1 cellular context compared by ENCODE assay signal in the genomic region with DNA sequence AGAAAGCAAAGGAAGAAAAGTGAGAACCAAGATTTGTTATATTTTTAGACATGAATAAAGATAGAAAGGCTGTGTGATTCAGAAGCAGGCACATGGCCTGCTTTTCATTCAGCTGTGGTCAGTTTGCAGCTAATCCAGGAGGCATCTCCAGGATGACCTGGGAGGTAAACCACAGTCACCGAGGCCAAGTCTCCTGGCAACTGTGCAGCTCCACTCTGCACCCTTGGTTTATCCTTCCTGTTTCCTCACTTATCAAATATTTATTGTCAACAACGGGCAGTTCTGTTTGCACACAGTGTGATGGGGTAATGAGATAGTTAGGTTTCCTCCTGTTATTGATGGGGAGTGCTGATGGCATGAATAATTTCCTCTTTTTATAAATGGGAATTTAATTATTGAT.
TF ChIP-seq lines count a peak whose summit lies in the region.

No MANE protein-coding gene starts in this region.

TF ChIP-seq in SK-N-SH, 30 proteins besides CTCF, POLR2A, EP300 and RAD21 (continued from another document):
- TF ChIP-seq MXI1 (IDR thresholded peaks at IDR 0.05; ENCODE audit: low read depth, low read length) (no peak), SIN3A (IDR thresholded peaks at IDR 0.05; ENCODE audit: borderline replicate concordance, low read depth, low read length) (no peak), MEF2A (IDR thresholded peaks at IDR 0.05; ENCODE audit: borderline replicate concordance, low read depth) (peak; percentile 93), FOXJ3 (CRISPR knock-in tag; IDR thresholded peaks at IDR 0.05) (no peak), SMC3 (IDR thresholded peaks at IDR 0.05; ENCODE audit: low read depth, low read length) (no peak), NRF1 (IDR thresholded peaks at IDR 0.05; ENCODE audit: low read depth, low read length) (no peak), TAF1 (IDR thresholded peaks at IDR 0.05; ENCODE audit: borderline replicate concordance, low read depth, low read length) (no peak), NFIC (IDR thresholded peaks at IDR 0.05; ENCODE audit: borderline replicate concordance) (peak; percentile 95), POLR2AphosphoS5 (IDR thresholded peaks at IDR 0.05; ENCODE audit: low read depth, low read length) (peak; percentile 47; the same call in 1 of the 2 replicates)
- TF ChIP-seq, protein P1, sequence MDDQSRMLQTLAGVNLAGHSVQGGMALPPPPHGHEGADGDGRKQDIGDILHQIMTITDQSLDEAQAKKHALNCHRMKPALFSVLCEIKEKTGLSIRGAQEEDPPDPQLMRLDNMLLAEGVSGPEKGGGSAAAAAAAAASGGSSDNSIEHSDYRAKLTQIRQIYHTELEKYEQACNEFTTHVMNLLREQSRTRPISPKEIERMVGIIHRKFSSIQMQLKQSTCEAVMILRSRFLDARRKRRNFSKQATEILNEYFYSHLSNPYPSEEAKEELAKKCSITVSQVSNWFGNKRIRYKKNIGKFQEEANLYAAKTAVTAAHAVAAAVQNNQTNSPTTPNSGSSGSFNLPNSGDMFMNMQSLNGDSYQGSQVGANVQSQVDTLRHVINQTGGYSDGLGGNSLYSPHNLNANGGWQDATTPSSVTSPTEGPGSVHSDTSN (IDR thresholded peaks at IDR 0.05) = peak; percentile 84
- TF ChIP-seq, protein P2, sequence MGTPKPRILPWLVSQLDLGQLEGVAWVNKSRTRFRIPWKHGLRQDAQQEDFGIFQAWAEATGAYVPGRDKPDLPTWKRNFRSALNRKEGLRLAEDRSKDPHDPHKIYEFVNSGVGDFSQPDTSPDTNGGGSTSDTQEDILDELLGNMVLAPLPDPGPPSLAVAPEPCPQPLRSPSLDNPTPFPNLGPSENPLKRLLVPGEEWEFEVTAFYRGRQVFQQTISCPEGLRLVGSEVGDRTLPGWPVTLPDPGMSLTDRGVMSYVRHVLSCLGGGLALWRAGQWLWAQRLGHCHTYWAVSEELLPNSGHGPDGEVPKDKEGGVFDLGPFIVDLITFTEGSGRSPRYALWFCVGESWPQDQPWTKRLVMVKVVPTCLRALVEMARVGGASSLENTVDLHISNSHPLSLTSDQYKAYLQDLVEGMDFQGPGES (IDR thresholded peaks at IDR 0.05; ENCODE audit: low read depth, low read length) = no peak
- TF ChIP-seq, protein P3, sequence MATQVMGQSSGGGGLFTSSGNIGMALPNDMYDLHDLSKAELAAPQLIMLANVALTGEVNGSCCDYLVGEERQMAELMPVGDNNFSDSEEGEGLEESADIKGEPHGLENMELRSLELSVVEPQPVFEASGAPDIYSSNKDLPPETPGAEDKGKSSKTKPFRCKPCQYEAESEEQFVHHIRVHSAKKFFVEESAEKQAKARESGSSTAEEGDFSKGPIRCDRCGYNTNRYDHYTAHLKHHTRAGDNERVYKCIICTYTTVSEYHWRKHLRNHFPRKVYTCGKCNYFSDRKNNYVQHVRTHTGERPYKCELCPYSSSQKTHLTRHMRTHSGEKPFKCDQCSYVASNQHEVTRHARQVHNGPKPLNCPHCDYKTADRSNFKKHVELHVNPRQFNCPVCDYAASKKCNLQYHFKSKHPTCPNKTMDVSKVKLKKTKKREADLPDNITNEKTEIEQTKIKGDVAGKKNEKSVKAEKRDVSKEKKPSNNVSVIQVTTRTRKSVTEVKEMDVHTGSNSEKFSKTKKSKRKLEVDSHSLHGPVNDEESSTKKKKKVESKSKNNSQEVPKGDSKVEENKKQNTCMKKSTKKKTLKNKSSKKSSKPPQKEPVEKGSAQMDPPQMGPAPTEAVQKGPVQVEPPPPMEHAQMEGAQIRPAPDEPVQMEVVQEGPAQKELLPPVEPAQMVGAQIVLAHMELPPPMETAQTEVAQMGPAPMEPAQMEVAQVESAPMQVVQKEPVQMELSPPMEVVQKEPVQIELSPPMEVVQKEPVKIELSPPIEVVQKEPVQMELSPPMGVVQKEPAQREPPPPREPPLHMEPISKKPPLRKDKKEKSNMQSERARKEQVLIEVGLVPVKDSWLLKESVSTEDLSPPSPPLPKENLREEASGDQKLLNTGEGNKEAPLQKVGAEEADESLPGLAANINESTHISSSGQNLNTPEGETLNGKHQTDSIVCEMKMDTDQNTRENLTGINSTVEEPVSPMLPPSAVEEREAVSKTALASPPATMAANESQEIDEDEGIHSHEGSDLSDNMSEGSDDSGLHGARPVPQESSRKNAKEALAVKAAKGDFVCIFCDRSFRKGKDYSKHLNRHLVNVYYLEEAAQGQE (IDR thresholded peaks at IDR 0.05; ENCODE audit: low read depth, low read length) = no peak
